In genomic region chr2:165791811-165792454, GRCh38 we compare ENCODE assay signal across 12 cellular contexts. TPM values are rescaled to one million over a fixed set of nuclear protein-coding genes. Genes with fewer than 3 reads are reported as not detected.
DNase-seq lines count a peak whose midpoint lies in the region; ATAC-seq and TF ChIP-seq lines count a peak whose summit lies in the region.
"Had no signal": no experiment of that assay in that cellular context is flagged by ENCODE, and none has a peak within 500 bp of the region (broad histone marks: within the 10 kb centered on the region; RNA-seq: fewer than 3 reads in every experiment).

No MANE protein-coding gene starts in this region.

- H3K9me3 ChIP-seq in CD4-positive, alpha-beta T cell (ENCODE audit: control insufficient read depth, low read length), result no peaks in the 10 kb centered on the region
- no peaks in the 10 kb centered on the region for H3K9me3 ChIP-seq in left lung
- H3K9me3 ChIP-seq: HAP-1 had no signal

- H3K4me3 Mint-ChIP-seq in CD4-positive, alpha-beta T cell, result peak overlapping the region; percentile 65

- no peak overlapping the region for H3K27ac ChIP-seq in CD4-positive, alpha-beta T cell (ENCODE audit: low read depth, low read length)
- peak overlapping the region; percentile 87 to 88 for H3K27ac ChIP-seq in left lung

- DNase-seq in CD4-positive, alpha-beta T cell, result no peak
- DNase-seq in HS-27A (ENCODE audit: low read depth), result peak; percentile 40
- peak; percentile 50 for DNase-seq in astrocyte of the hippocampus (ENCODE audit: low read depth, low spot score)
- no peak for DNase-seq in left lung
- no peak for DNase-seq in NCI-H1930 (lab: John Stamatoyannopoulos, UW)
- no peak for DNase-seq in GDM1 (lab: John Stamatoyannopoulos, UW)
- no peak for DNase-seq in iPS-NIHi11 (ENCODE audit: low spot score)
- DNase-seq: activated effector memory CD4-positive, alpha-beta T cell treated with anti-CD3 and anti-CD28 coated beads, Interleukin-2, amount 50 U/mL, for 16 hours; CD8-positive, alpha-beta T cell; stimulated activated CD4-positive, alpha-beta T cell treated with anti-CD3 and anti-CD28 coated beads, Interleukin-1b, Interleukin-23, amount 100 ng/mL, for 48 hours had no signal

- H3K27me3 ChIP-seq in CD4-positive, alpha-beta T cell (ENCODE audit: control insufficient read depth, insufficient read depth, low read length), result peaks cover 7% of the 10 kb centered on the region
- peaks cover 9 to 15% of the 10 kb centered on the region in 2 donors for H3K27me3 ChIP-seq in left lung

- ATAC-seq in CD4-positive, alpha-beta T cell (ENCODE audit: poor library complexity), result no peak
- ATAC-seq in left lung (no peak), GM19452 (IDR thresholded peaks at IDR 0.05; ENCODE audit: unreplicated experiment) (no peak)
- ATAC-seq: CD8-positive, alpha-beta T cell had no signal

- peaks cover 53% of the 10 kb centered on the region for H3K27me3 Mint-ChIP-seq in CD4-positive, alpha-beta T cell

- intact Hi-C loops in CD4-positive, alpha-beta T cell (cut with DNase I, micrococcal nuclease), result no loop called here
- intact Hi-C loops in left lung (cut with DNase I), result no loop called here

- no peaks in the 10 kb centered on the region for H3K9me3 Mint-ChIP-seq in CD4-positive, alpha-beta T cell
- H3K9me3 Mint-ChIP-seq: CD8-positive, alpha-beta T cell had no signal

- H3K4me3 ChIP-seq in left lung, result no peak overlapping the region
- H3K4me3 ChIP-seq: HAP-1 had no signal

- no peaks in the 10 kb centered on the region for H3K36me3 ChIP-seq in left lung
- H3K36me3 ChIP-seq: HAP-1 had no signal

- H3K27ac Mint-ChIP-seq in CD4-positive, alpha-beta T cell, result no peak overlapping the region
- H3K27ac Mint-ChIP-seq: CD8-positive, alpha-beta T cell had no signal

- CTCF ChIA-PET in CD4-positive, alpha-beta T cell (lab: Charles Lee), result no interaction called here

- no peaks in the 10 kb centered on the region for H3K36me3 Mint-ChIP-seq in CD4-positive, alpha-beta T cell (ENCODE audit: low read depth)

- no peak for TF ChIP-seq CTCF in CD4-positive, alpha-beta T cell (IDR thresholded peaks at IDR 0.05)
- TF ChIP-seq CTCF in left lung (IDR thresholded peaks at IDR 0.05), result no peak

- H3K4me1 ChIP-seq in left lung, result peaks cover 7 to 28% of the 10 kb centered on the region in 2 donors
- H3K4me1 ChIP-seq: HAP-1 had no signal

- POLR2A ChIA-PET in CD4-positive, alpha-beta T cell (lab: Charles Lee), result no interaction called here

- H3K4me1 Mint-ChIP-seq in CD4-positive, alpha-beta T cell (ENCODE audit: low read depth), result peaks cover 18% of the 10 kb centered on the region

RNA-seq across cellular contexts. Expression of gene GALNT3, which starts 2.1 kb away (rescaled TPM):
- total RNA-seq in CD4-positive, alpha-beta T cell, result 1 to 10 TPM; 2.9 to 3.3 TPM
- total RNA-seq in left lung, result 10 to 100 TPM; 36.3 to 37.7 TPM

Comparison
In these comparisons a context has a peak if more than half of its experiments do, and no peak if none do; other contexts are left out.
1. DNase-seq: peak in HS-27A (single experiment) and astrocyte of the hippocampus (single experiment); none in CD4-positive, alpha-beta T cell (0 of 10), left lung (0 of 2), NCI-H1930 (0 of 2), GDM1 (single experiment) and iPS-NIHi11 (single experiment).
2. RNA of gene GALNT3, which starts 2.1 kb away (total RNA-seq): 36.3 to 37.7 TPM in left lung; 2.9 to 3.3 TPM in CD4-positive, alpha-beta T cell; every median in the first group is over 4 times any median in the second.